ENCODE assay signal across 23 cellular contexts in genomic region chr6:15614277-15614676, GRCh38.
"Had no signal": no experiment of that assay in that cellular context is flagged by ENCODE, and none has a peak within 500 bp of the region (broad histone marks: within the 10 kb centered on the region; RNA-seq: fewer than 3 reads in every experiment).

No MANE protein-coding gene starts in this region.

- H3K4me3 Mint-ChIP-seq: activated naive CD4-positive, alpha-beta T cell treated with anti-CD3 and anti-CD28 coated beads, Interleukin-2, amount 50 U/mL, for 24 hours; activated naive CD8-positive, alpha-beta T cell treated with anti-CD3 and anti-CD28 coated beads, Interleukin-2, amount 50 U/mL, for 24 hours; nephron had no signal

- H3K27ac ChIP-seq: neutrophil, prostate gland, vagina had no signal

- DNase-seq: activated CD4-positive, alpha-beta T cell treated with anti-CD3 and anti-CD28 coated beads for 4 hours; activated CD4-positive, alpha-beta T cell treated with anti-CD3 and anti-CD28 coated beads, Interleukin-2, amount 50 U/mL, for 48 hours; activated naive CD8-positive, alpha-beta T cell treated with anti-CD3 and anti-CD28 coated beads, Interleukin-2, amount 50 U/mL, for 24 hours; activated T-cell treated with anti-CD3 and anti-CD28 coated beads, Interleukin-2, amount 50 U/mL, for 48 hours; effector memory CD4-positive, alpha-beta T cell; mesendoderm; stimulated activated CD4-positive, alpha-beta T cell treated with anti-CD3 and anti-CD28 coated beads, Interleukin-1b, Interleukin-23, amount 100 ng/mL, for 48 hours; stimulated activated CD4-positive, alpha-beta T cell treated with anti-CD3 and anti-CD28 coated beads, Interleukin-4, amount 100 ng/mL, for 4 hours; stimulated activated CD8-positive, alpha-beta memory T cell treated with anti-CD3 and anti-CD28 coated beads, Interleukin-4, amount 100 ng/mL, for 48 hours; stimulated activated naive CD4-positive, alpha-beta T cell; T-helper 1 cell; trophoblast cell had no signal

- H3K36me3 ChIP-seq: prostate gland had no signal

- H3K27me3 ChIP-seq: neutrophil, vagina had no signal

- H3K4me3 ChIP-seq: prostate gland, smooth muscle cell, vagina had no signal

- H3K9me3 Mint-ChIP-seq: activated naive CD4-positive, alpha-beta T cell treated with anti-CD3 and anti-CD28 coated beads, Interleukin-2, amount 50 U/mL, for 24 hours; activated naive CD8-positive, alpha-beta T cell treated with anti-CD3 and anti-CD28 coated beads, Interleukin-2, amount 50 U/mL, for 24 hours; activated T-helper 2 cell treated with anti-CD3 and anti-CD28 coated beads, Interferon-gamma antibody, Interleukin-2, Interleukin-4, amounts not matched to agents 10 μg/mL and 5 μg/mL and 100 μg/mL, durations not matched to agents 14 hours and 24 hours and 36 hours had no signal

- H3K27ac Mint-ChIP-seq: activated naive CD8-positive, alpha-beta T cell treated with anti-CD3 and anti-CD28 coated beads, Interleukin-2, amount 50 U/mL, for 24 hours; activated T-helper 2 cell treated with anti-CD3 and anti-CD28 coated beads, Interferon-gamma antibody, Interleukin-2, Interleukin-4, amounts not matched to agents 10 μg/mL and 5 μg/mL and 100 μg/mL, durations not matched to agents 14 hours and 24 hours and 36 hours; nephron had no signal

- H3K27me3 Mint-ChIP-seq: activated naive CD4-positive, alpha-beta T cell treated with anti-CD3 and anti-CD28 coated beads, Interleukin-2, amount 50 U/mL, for 24 hours; activated naive CD8-positive, alpha-beta T cell treated with anti-CD3 and anti-CD28 coated beads, Interleukin-2, amount 50 U/mL, for 24 hours had no signal

- H3K9me3 ChIP-seq: neutrophil, prostate gland, vagina had no signal

- ATAC-seq: activated naive CD8-positive, alpha-beta T cell treated with anti-CD3 and anti-CD28 coated beads, Interleukin-2, amount 50 U/mL, for 24 hours had no signal

- H3K4me1 ChIP-seq: prostate gland, vagina had no signal

- FAIRE-seq: bronchial epithelial cell, colon, frontal cortex, islet of Langerhans had no signal
